In genomic region chr6:56699066-56699654, GRCh38 we compare ENCODE assay signal across 8 cellular contexts. TPM values are rescaled to one million over a fixed set of nuclear protein-coding genes. Genes with fewer than 3 reads are reported as not detected.
DNase-seq lines count a peak whose midpoint lies in the region; FAIRE-seq and TF ChIP-seq lines count a peak whose summit lies in the region.

No MANE protein-coding gene starts in this region.

- no peak overlapping the region for H3K4me3 Mint-ChIP-seq in glutamatergic neuron (ENCODE audit: unreplicated experiment)
- H3K4me3 Mint-ChIP-seq in T-helper 2 cell treated with Interferon-gamma antibody and Interleukin-4, amounts not matched to agents 5 μg/mL and 100 μg/mL, for 36 hours = no peak overlapping the region

- DNase-seq in GM18507 (ENCODE audit: extremely low spot score, insufficient read length, low read depth) = no peak
- peak; percentile 14 for DNase-seq in NCI-H345 (lab: John Stamatoyannopoulos, UW)
- peak; percentile 57 for DNase-seq in cerebellar cortex (ENCODE audit: low spot score)
- peak; percentile 40 for DNase-seq in myocyte (ENCODE audit: low read depth)
- no peak for DNase-seq in glutamatergic neuron
- no peak for DNase-seq in putamen (ENCODE audit: low spot score)
- DNase-seq in activated naive CD4-positive, alpha-beta T cell (lab: John Stamatoyannopoulos, UW) = no peak
- no peak for DNase-seq in T-helper 2 cell treated with Interferon-gamma antibody and Interleukin-4, amounts not matched to agents 5 μg/mL and 100 μg/mL, for 36 hours (ENCODE audit: low spot score)

- no peak overlapping the region for H3K27ac Mint-ChIP-seq in glutamatergic neuron (ENCODE audit: unreplicated experiment)
- no peak overlapping the region for H3K27ac Mint-ChIP-seq in T-helper 2 cell treated with Interferon-gamma antibody and Interleukin-4, amounts not matched to agents 5 μg/mL and 100 μg/mL, for 36 hours

- peaks cover 3% of the 10 kb centered on the region for H3K9me3 Mint-ChIP-seq in glutamatergic neuron (ENCODE audit: unreplicated experiment)
- H3K9me3 Mint-ChIP-seq in T-helper 2 cell treated with Interferon-gamma antibody and Interleukin-4, amounts not matched to agents 5 μg/mL and 100 μg/mL, for 36 hours = no peaks in the 10 kb centered on the region

- no peak for TF ChIP-seq CTCF in glutamatergic neuron (IDR thresholded peaks at IDR 0.05; ENCODE audit: partially characterized antibody, unreplicated experiment)

- H3K4me1 Mint-ChIP-seq in glutamatergic neuron (ENCODE audit: low read depth, unreplicated experiment) = peaks cover 3% of the 10 kb centered on the region
- H3K4me1 Mint-ChIP-seq in T-helper 2 cell treated with Interferon-gamma antibody and Interleukin-4, amounts not matched to agents 5 μg/mL and 100 μg/mL, for 36 hours (ENCODE audit: low read depth) = no peaks in the 10 kb centered on the region

- peak; percentile 73 for FAIRE-seq in GM18507 (lab: Jason Lieb, UNC)

- peaks cover 10% of the 10 kb centered on the region for H3K27me3 Mint-ChIP-seq in glutamatergic neuron (ENCODE audit: unreplicated experiment)
- no peaks in the 10 kb centered on the region for H3K27me3 Mint-ChIP-seq in T-helper 2 cell treated with Interferon-gamma antibody and Interleukin-4, amounts not matched to agents 5 μg/mL and 100 μg/mL, for 36 hours (ENCODE audit: low read depth)

- peaks cover 13% of the 10 kb centered on the region for H3K36me3 Mint-ChIP-seq in glutamatergic neuron (ENCODE audit: unreplicated experiment)
- no peaks in the 10 kb centered on the region for H3K36me3 Mint-ChIP-seq in T-helper 2 cell treated with Interferon-gamma antibody and Interleukin-4, amounts not matched to agents 5 μg/mL and 100 μg/mL, for 36 hours (ENCODE audit: low read depth)

RNA-seq across cellular contexts. Expression of gene DST, which starts 56.5 kb away (rescaled TPM):
- total RNA-seq in myocyte (398 and 500 TPM in 2 replicates), glutamatergic neuron (ENCODE audit: unreplicated experiment) (981 TPM)
- polyA plus RNA-seq in myocyte (2012) = 126 TPM

Comparison
In these comparisons a context has a peak if more than half of its experiments do, and no peak if none do; other contexts are left out.
1. DNase-seq: peak in NCI-H345 (single experiment), cerebellar cortex (single experiment) and myocyte (single experiment); none in GM18507 (single experiment), glutamatergic neuron (single experiment), putamen (single experiment), activated naive CD4-positive, alpha-beta T cell (0 of 4) and T-helper 2 cell treated with Interferon-gamma antibody and Interleukin-4, amounts not matched to agents 5 μg/mL and 100 μg/mL, for 36 hours (single experiment).